11 cellular contexts compared by ENCODE assay signal in genomic region chr2:109324859-109325258, GRCh38.
DNase-seq lines count a peak whose midpoint lies in the region; ATAC-seq lines count a peak whose summit lies in the region.
"Had no signal": no experiment of that assay in that cellular context is flagged by ENCODE, and none has a peak within 500 bp of the region (broad histone marks: within the 10 kb centered on the region; RNA-seq: fewer than 3 reads in every experiment).

No MANE protein-coding gene starts in this region.

- H3K27me3 Mint-ChIP-seq in activated T-cell treated with anti-CD3 and anti-CD28 coated beads, Interleukin-2, amount 50 U/mL, for 72 hours (ENCODE audit: low read depth) = peaks cover 7% of the 10 kb centered on the region

- H3K4me1 ChIP-seq in skeletal muscle satellite cell (ENCODE audit: control insufficient read depth, insufficient read depth, low read length) = peaks cover 88% of the 10 kb centered on the region

- peak; percentile 82 for ATAC-seq in left ventricle myocardium superior
- ATAC-seq in GM21825 (IDR thresholded peaks at IDR 0.05; ENCODE audit: unreplicated experiment) = no peak
- no peak for ATAC-seq in activated T-cell treated with anti-CD3 and anti-CD28 coated beads, Interleukin-2, amount 50 U/mL, for 72 hours (replicated peaks in 1 of 2)

- H3K9me3 ChIP-seq in skeletal muscle satellite cell (replicated peaks; ENCODE audit: low read length) = no peaks in the 10 kb centered on the region

- no peak overlapping the region for H3K4me3 Mint-ChIP-seq in activated T-cell treated with anti-CD3 and anti-CD28 coated beads, Interleukin-2, amount 50 U/mL, for 72 hours
- H3K4me3 Mint-ChIP-seq: activated T-helper 1 cell treated with anti-CD3 and anti-CD28 coated beads, Interleukin-12 subunit alpha, Interleukin-12 subunit beta, Interleukin-2, Interleukin-4 antibody, amounts not matched to agents 30 ng/mL and 10 ng/mL and 1 ng/mL, durations not matched to agents 14 hours and 24 hours and 36 hours had no signal

- H3K4me1 Mint-ChIP-seq in activated T-cell treated with anti-CD3 and anti-CD28 coated beads, Interleukin-2, amount 50 U/mL, for 72 hours (ENCODE audit: low read depth) = peaks cover 7% of the 10 kb centered on the region

- no peaks in the 10 kb centered on the region for H3K9me3 Mint-ChIP-seq in activated T-cell treated with anti-CD3 and anti-CD28 coated beads, Interleukin-2, amount 50 U/mL, for 72 hours
- H3K9me3 Mint-ChIP-seq: activated T-helper 1 cell treated with anti-CD3 and anti-CD28 coated beads, Interleukin-12 subunit alpha, Interleukin-12 subunit beta, Interleukin-2, Interleukin-4 antibody, amounts not matched to agents 30 ng/mL and 10 ng/mL and 1 ng/mL, durations not matched to agents 14 hours and 24 hours and 36 hours had no signal

- no peaks in the 10 kb centered on the region for H3K27me3 ChIP-seq in skeletal muscle satellite cell (ENCODE audit: control insufficient read depth, insufficient read depth, low read length)

- H3K9ac ChIP-seq in skeletal muscle satellite cell (ENCODE audit: low read depth, low read length) = peak overlapping the region; percentile 77

- intact Hi-C loops in left ventricle myocardium superior (cut with micrococcal nuclease) = no loop called here

- DNase-seq in GM04503 (ENCODE audit: low read depth) = peak; percentile 96
- peak; percentile 93 for DNase-seq in astrocyte of the hippocampus (ENCODE audit: low read depth, low spot score)
- DNase-seq in left ventricle myocardium superior = peak; percentile 71
- DNase-seq in NCI-H345 (lab: John Stamatoyannopoulos, UW) = no peak
- DNase-seq in NCI-H1930 (lab: John Stamatoyannopoulos, UW) = no peak
- no peak for DNase-seq in activated T-cell treated with anti-CD3 and anti-CD28 coated beads, Interleukin-2, amount 50 U/mL, for 72 hours
- DNase-seq: DMS79 had no signal

- peak overlapping the region; percentile 75 for H3K4me2 ChIP-seq in skeletal muscle satellite cell (ENCODE audit: low read length)

- no peaks in the 10 kb centered on the region for H3K36me3 Mint-ChIP-seq in activated T-cell treated with anti-CD3 and anti-CD28 coated beads, Interleukin-2, amount 50 U/mL, for 72 hours (ENCODE audit: insufficient read depth in 2 of 2)

- H3K27ac Mint-ChIP-seq in activated T-cell treated with anti-CD3 and anti-CD28 coated beads, Interleukin-2, amount 50 U/mL, for 72 hours = no peak overlapping the region
- H3K27ac Mint-ChIP-seq: activated T-helper 1 cell treated with anti-CD3 and anti-CD28 coated beads, Interleukin-12 subunit alpha, Interleukin-12 subunit beta, Interleukin-2, Interleukin-4 antibody, amounts not matched to agents 30 ng/mL and 10 ng/mL and 1 ng/mL, durations not matched to agents 14 hours and 24 hours and 36 hours had no signal

- peak overlapping the region; percentile 50 for H3K4me3 ChIP-seq in skeletal muscle satellite cell (ENCODE audit: low read length)
- H3K4me3 ChIP-seq: skin epidermis had no signal

- no peaks in the 10 kb centered on the region for H3K36me3 ChIP-seq in skeletal muscle satellite cell (ENCODE audit: insufficient read depth, low read length)

Comparison
In these comparisons a context has a peak if more than half of its experiments do, and no peak if none do; other contexts are left out.
1. DNase-seq: peak in GM04503 (single experiment), astrocyte of the hippocampus (single experiment) and left ventricle myocardium superior (single experiment); none in NCI-H345 (single experiment), NCI-H1930 (0 of 2) and activated T-cell treated with anti-CD3 and anti-CD28 coated beads, Interleukin-2, amount 50 U/mL, for 72 hours (0 of 2).